ENCODE assay signal across 16 cellular contexts in the genomic region with DNA sequence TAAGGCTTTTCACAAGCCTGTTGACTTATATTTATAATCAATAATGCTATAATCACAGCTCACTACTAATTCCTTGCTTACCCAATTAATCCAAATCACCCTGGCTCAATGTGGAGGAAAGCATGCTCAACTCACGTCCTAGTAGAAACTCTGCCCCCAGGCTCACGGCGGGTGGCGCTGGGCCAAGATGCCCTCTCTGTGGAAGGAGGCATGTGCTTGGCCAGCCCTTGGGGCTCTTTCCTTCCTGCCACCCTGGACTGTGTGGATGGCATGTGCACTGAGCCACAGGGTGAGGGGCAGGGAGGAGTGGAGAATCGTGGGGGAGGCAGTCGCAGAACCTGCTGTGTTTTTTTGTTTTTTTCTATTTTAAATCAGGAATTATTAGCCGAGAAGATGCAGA.
DNase-seq lines count a peak whose midpoint lies in the region; ATAC-seq and TF ChIP-seq lines count a peak whose summit lies in the region.
"Had no signal": no experiment of that assay in that cellular context is flagged by ENCODE, and none has a peak within 500 bp of the region (broad histone marks: within the 10 kb centered on the region; RNA-seq: fewer than 3 reads in every experiment).

No MANE protein-coding gene starts in this region.

- BruUV-seq in Caco-2 (replicated peaks; lab: Mats Ljungman, UMichigan), result no TSS peak

- POLR2A ChIA-PET in Caco-2 (lab: Charles Lee), result no interaction called here

- TF ChIP-seq CTCF in cardiac muscle cell (IDR thresholded peaks at IDR 0.05; ENCODE audit: low read depth, low read length) (no peak), left ventricle myocardium inferior (IDR thresholded peaks at IDR 0.05; ENCODE audit: borderline replicate concordance) (no peak), neutrophil (IDR thresholded peaks at IDR 0.05) (no peak), omental fat pad (IDR thresholded peaks at IDR 0.05) (no peak), Caco-2 (IDR thresholded peaks at IDR 0.05; ENCODE audit: insufficient read depth in 1 of 2, low read depth in 1 of 2, low read length in 1 of 2, severe bottlenecking in 1 of 2, unreplicated experiment in 1 of 2) (no peak)

- H3K36me3 Mint-ChIP-seq in Caco-2 (ENCODE audit: insufficient read depth, unreplicated experiment), result no peaks in the 10 kb centered on the region
- H3K36me3 Mint-ChIP-seq: CD8-positive, alpha-beta T cell had no signal

- ATAC-seq in omental fat pad (ENCODE audit: low FRiP score), result no peak
- ATAC-seq: A549; CD8-positive, alpha-beta T cell had no signal

- CTCF ChIA-PET in Caco-2 (lab: Charles Lee), result no interaction called here

- H3K4me3 ChIP-seq in cardiac muscle cell, result no peak overlapping the region
- no peak overlapping the region for H3K4me3 ChIP-seq in left ventricle myocardium inferior
- no peak overlapping the region for H3K4me3 ChIP-seq in neutrophil (ENCODE audit: low read depth in 1 of 2, low read length in 1 of 2)
- H3K4me3 ChIP-seq in Caco-2 (ENCODE audit: low read depth, low read length), result no peak overlapping the region
- H3K4me3 ChIP-seq: A549; BLaER1 treated with 17β-estradiol and CSF1 and Interleukin-3, amounts not matched to agents 10 nM and 100 nM had no signal

- intact Hi-C loops in left ventricle myocardium inferior (cut with micrococcal nuclease), result no loop called here
- intact Hi-C loops in Caco-2 (cut with micrococcal nuclease; ENCODE audit: unreplicated experiment), result no loop called here

- H3K4me3 Mint-ChIP-seq in Caco-2 (ENCODE audit: unreplicated experiment), result no peak overlapping the region
- H3K4me3 Mint-ChIP-seq: B cell; CD4-positive, alpha-beta T cell; CD8-positive, alpha-beta T cell had no signal

- H3K9me3 ChIP-seq in cardiac muscle cell (ENCODE audit: low read depth) (no peaks in the 10 kb centered on the region), left ventricle myocardium inferior (replicated peaks) (no peaks in the 10 kb centered on the region), neutrophil (no peaks in the 10 kb centered on the region), Caco-2 (no peaks in the 10 kb centered on the region)
- H3K9me3 ChIP-seq: A549 had no signal

- peaks cover 14% of the 10 kb centered on the region for H3K27me3 Mint-ChIP-seq in Caco-2 (ENCODE audit: insufficient read depth, unreplicated experiment)

- no peaks in the 10 kb centered on the region for H3K9me3 Mint-ChIP-seq in Caco-2 (ENCODE audit: unreplicated experiment)
- H3K9me3 Mint-ChIP-seq: CD4-positive, alpha-beta T cell; CD8-positive, alpha-beta T cell had no signal

- H3K27ac Mint-ChIP-seq in Caco-2 (ENCODE audit: unreplicated experiment), result no peak overlapping the region
- H3K27ac Mint-ChIP-seq: B cell; CD4-positive, alpha-beta T cell; CD8-positive, alpha-beta T cell had no signal

- peaks cover 8% of the 10 kb centered on the region for H3K4me1 ChIP-seq in cardiac muscle cell (ENCODE audit: low read depth)
- no peaks in the 10 kb centered on the region for H3K4me1 ChIP-seq in left ventricle myocardium inferior
- peaks cover 53 to 75% of the 10 kb centered on the region in 2 experiments for H3K4me1 ChIP-seq in neutrophil (ENCODE audit: control insufficient read depth in 1 of 2, insufficient read depth in 1 of 2, low read depth in 1 of 2, low read length in 1 of 2)
- H3K4me1 ChIP-seq in Caco-2, result no peaks in the 10 kb centered on the region
- H3K4me1 ChIP-seq: A549 had no signal

- no peak for DNase-seq in cardiac muscle cell (ENCODE audit: low read depth in 1 of 2, low spot score in 1 of 2)
- DNase-seq in left ventricle myocardium inferior, result no peak
- peak; percentile 38 for DNase-seq in epidermal melanocyte (ENCODE audit: insufficient read length, low spot score)
- no peak for DNase-seq in omental fat pad (ENCODE audit: low spot score)
- no peak for DNase-seq in Caco-2
- DNase-seq: AML-193; CD4-positive, alpha-beta T cell; CD8-positive, alpha-beta T cell; DMS79 treated with DMSO at 0.1 percent for 48 hours; GF-D8 had no signal

- no peaks in the 10 kb centered on the region for H3K4me1 Mint-ChIP-seq in Caco-2 (ENCODE audit: low read depth, unreplicated experiment)
- H3K4me1 Mint-ChIP-seq: B cell had no signal

- H3K36me3 ChIP-seq in cardiac muscle cell (no peaks in the 10 kb centered on the region), left ventricle myocardium inferior (no peaks in the 10 kb centered on the region), neutrophil (no peaks in the 10 kb centered on the region), Caco-2 (ENCODE audit: control insufficient read depth, insufficient read depth, low read length) (no peaks in the 10 kb centered on the region)

- H3K27me3 ChIP-seq in cardiac muscle cell (no peaks in the 10 kb centered on the region), left ventricle myocardium inferior (ENCODE audit: low read depth) (no peaks in the 10 kb centered on the region), neutrophil (no peaks in the 10 kb centered on the region), Caco-2 (replicated peaks; ENCODE audit: control insufficient read depth, insufficient read depth, low read length) (no peaks in the 10 kb centered on the region)
- H3K27me3 ChIP-seq: BLaER1 treated with 17β-estradiol and CSF1 and Interleukin-3, amounts not matched to agents 10 nM and 100 nM had no signal

- H3K27ac ChIP-seq in cardiac muscle cell (peak overlapping the region; percentile 57), left ventricle myocardium inferior (replicated peaks) (no peak overlapping the region), neutrophil (peak overlapping the region; percentile 88)
- H3K27ac ChIP-seq: 22Rv1, A549, C4-2B had no signal
